In genomic region chr2:100856732-100857131, GRCh38 we compare ENCODE assay signal across 17 cellular contexts. TPM values are rescaled to one million over a fixed set of nuclear protein-coding genes. Genes with fewer than 3 reads are reported as not detected.
DNase-seq lines count a peak whose midpoint lies in the region; ATAC-seq and TF ChIP-seq lines count a peak whose summit lies in the region.
"Had no signal": no experiment of that assay in that cellular context is flagged by ENCODE, and none has a peak within 500 bp of the region (broad histone marks: within the 10 kb centered on the region; RNA-seq: fewer than 3 reads in every experiment).

No MANE protein-coding gene starts in this region.

- H3K4me3 ChIP-seq in sigmoid colon (no peak overlapping the region), adrenal gland (no peak overlapping the region)

- WGBS in sigmoid colon, 2 donors: 16 to 71% methylated on average over 8 of the region's 8 CpGs
- WGBS in adrenal gland, 4 donors: 82 to 91% (median 86%) methylated on average over 6 to 8 of the region's 8 CpGs

- peaks cover 4% of the 10 kb centered on the region for H3K4me1 ChIP-seq in foreskin keratinocyte
- no peaks in the 10 kb centered on the region for H3K4me1 ChIP-seq in sigmoid colon
- no peaks in the 10 kb centered on the region for H3K4me1 ChIP-seq in adrenal gland (replicated peaks in 1 of 2)

- H3K27me3 ChIP-seq in foreskin keratinocyte: no peaks in the 10 kb centered on the region
- H3K27me3 ChIP-seq in sigmoid colon: no peaks in the 10 kb centered on the region
- H3K27me3 ChIP-seq in adrenal gland: no peaks in the 10 kb centered on the region

- H3K9me3 ChIP-seq in sigmoid colon (no peaks in the 10 kb centered on the region), adrenal gland (replicated peaks in 1 of 3) (no peaks in the 10 kb centered on the region)

- DNase-seq in HT-29 (ENCODE audit: low spot score) (peak; percentile 22), RWPE1 (ENCODE audit: low spot score) (peak; percentile 77), foreskin keratinocyte (no peak), ureter (ENCODE audit: low spot score) (peak; percentile 64), sigmoid colon (no peak), adrenal gland (no peak)
- no peak for DNase-seq in activated CD8-positive, alpha-beta memory T cell treated with anti-CD3 and anti-CD28 coated beads, Interleukin-2, amount 50 U/mL, for 4 hours
- DNase-seq: ACHN, AML-193, DMS153, Karpas-422, NCI-H1105 treated with DMSO at 0.1 percent for 48 hours, NCI-H187, NCI-H748 treated with DMSO at 0.1 percent for 48 hours, OCI-M1 had no signal

- H3K27ac ChIP-seq in RWPE1 (no peak overlapping the region), foreskin keratinocyte (no peak overlapping the region), sigmoid colon (no peak overlapping the region), adrenal gland (no peak overlapping the region)

- ATAC-seq in foreskin keratinocyte: peak; percentile 75
- ATAC-seq: Right ventricle myocardium inferior had no signal

- TF ChIP-seq POLR2A in sigmoid colon (IDR thresholded peaks at IDR 0.05) (no peak), adrenal gland (IDR thresholded peaks at IDR 0.05) (no peak)

- CTCF ChIA-PET in RWPE1 (lab: Yijun Ruan, JAX): interaction anchor here (0.7 kb wide), 1 partner anchor 246 kb away, joined by 3 read pairs; no protein-coding TSS in a partner anchor

- TF ChIP-seq CTCF in RWPE1 (conservative IDR thresholded peaks at IDR 0.05; ENCODE audit: low read depth): no peak
- no peak for TF ChIP-seq CTCF in foreskin keratinocyte (conservative IDR thresholded peaks at IDR 0.05)
- TF ChIP-seq CTCF in sigmoid colon (IDR thresholded peaks at IDR 0.05): no peak
- TF ChIP-seq CTCF in adrenal gland (IDR thresholded peaks at IDR 0.05): no peak

- POLR2A ChIA-PET in RWPE1 (lab: Yijun Ruan, JAX; ENCODE audit: low non-redundant PET): no interaction called here

- intact Hi-C loops in sigmoid colon (cut with DNase I): no loop called here
- intact Hi-C loops in adrenal gland (cut with DNase I): no loop called here

- no peak for TF ChIP-seq EP300 in sigmoid colon (IDR thresholded peaks at IDR 0.05)

- H3K36me3 ChIP-seq in sigmoid colon (no peaks in the 10 kb centered on the region), adrenal gland (replicated peaks in 1 of 2) (no peaks in the 10 kb centered on the region)

RNA-seq across cellular contexts. Expression of gene NPAS2, which starts 36.8 kb away (rescaled TPM):
- 9.8 and 10.5 TPM in 2 replicates for total RNA-seq in HT-29 (2014; rRNA removed; shearing (Covaris generic))
- 14.6 and 18.9 TPM in 2 replicates for total RNA-seq in foreskin keratinocyte
- 11.2 and 15.8 TPM in 2 replicates for polyA plus RNA-seq in foreskin keratinocyte
- total RNA-seq in ureter: 102 TPM
- total RNA-seq in sigmoid colon: 10 to 100 TPM; 14.2 to 23.8 (median 20.3) TPM
- 10 to 100 TPM; 23.2 to 53.9 (median 40.2) TPM for polyA plus RNA-seq in sigmoid colon
- 10 to 100 TPM in 7 of 8 donors, 1 to 10 TPM in 1; 9.5 to 42.7 (median 18.6) TPM for total RNA-seq in adrenal gland
- 10 to 100 TPM in 2 of 3 donors, 1 to 10 TPM in 1; 7.5 to 51.3 (median 14.2) TPM for polyA plus RNA-seq in adrenal gland
- polyA plus RNA-seq: CD14-positive monocyte had no signal

Comparison
In these comparisons a context has a peak if more than half of its experiments do, and no peak if none do; other contexts are left out.
1. DNase-seq: peak in HT-29 (single experiment), RWPE1 (single experiment) and ureter (single experiment); none in foreskin keratinocyte (0 of 2), activated CD8-positive, alpha-beta memory T cell treated with anti-CD3 and anti-CD28 coated beads, Interleukin-2, amount 50 U/mL, for 4 hours (single experiment), sigmoid colon (single experiment) and adrenal gland (0 of 7).